ENCODE assay signal across 8 cellular contexts in the genomic region with DNA sequence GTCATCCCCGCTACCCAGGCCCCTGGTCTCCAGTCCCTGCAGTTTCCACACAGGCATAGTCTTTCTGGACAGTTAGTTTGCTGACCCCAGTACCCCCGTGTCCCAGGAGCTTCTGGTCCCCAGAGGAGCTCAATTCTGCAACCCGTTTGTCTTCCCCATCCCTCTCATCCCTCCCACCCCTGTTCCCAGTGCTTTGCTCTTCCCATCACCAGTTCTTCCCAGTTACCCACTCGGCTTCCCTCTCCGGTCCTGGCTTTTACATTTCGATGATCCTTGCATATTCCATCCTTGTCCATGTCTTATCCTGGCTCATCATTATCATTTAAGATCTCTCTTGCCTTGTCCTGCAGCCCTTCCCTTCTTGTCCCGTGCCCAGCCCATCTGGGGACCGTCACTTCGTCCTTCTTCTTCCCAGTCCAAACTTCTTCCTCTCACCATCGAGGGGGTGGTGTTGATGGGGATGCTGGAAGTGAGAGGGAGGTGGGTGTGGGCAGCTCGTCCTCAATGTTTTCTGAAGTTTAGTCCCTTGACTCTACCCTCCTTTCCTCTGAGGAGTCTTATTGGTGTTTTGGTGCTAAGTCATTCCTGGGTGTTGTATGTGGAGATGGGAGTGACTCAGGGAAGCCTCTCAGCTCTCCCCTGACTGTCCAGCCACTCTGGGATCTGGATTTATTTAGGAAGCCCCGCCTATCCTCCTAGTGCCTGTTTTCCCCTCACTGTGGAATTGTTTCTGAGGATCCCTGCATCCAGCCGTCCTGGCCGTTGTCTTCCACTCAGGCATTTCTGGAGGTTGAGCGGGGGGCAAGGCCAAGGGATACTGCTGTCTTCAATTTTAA. TPM values are rescaled to one million over a fixed set of nuclear protein-coding genes. Genes with fewer than 3 reads are reported as not detected.
DNase-seq lines count a peak whose midpoint lies in the region; ATAC-seq and TF ChIP-seq lines count a peak whose summit lies in the region.

No MANE protein-coding gene starts in this region.

- H3K4me1 Mint-ChIP-seq in activated naive CD8-positive, alpha-beta T cell (ENCODE audit: low read depth), result peaks cover 41% of the 10 kb centered on the region

- H3K9me3 Mint-ChIP-seq in activated naive CD8-positive, alpha-beta T cell (ENCODE audit: low read depth), result no peaks in the 10 kb centered on the region

- H3K27me3 Mint-ChIP-seq in activated naive CD8-positive, alpha-beta T cell, result no peaks in the 10 kb centered on the region

- no peaks in the 10 kb centered on the region for H3K27me3 ChIP-seq in AG04450 (ENCODE audit: control insufficient read depth, insufficient read depth, low read length)

- TF ChIP-seq CTCF in AG04450 (IDR thresholded peaks at IDR 0.05; ENCODE audit: low read depth, low read length) (no peak), HFF-Myc (IDR thresholded peaks at IDR 0.05; ENCODE audit: low read depth, low read length, missing control alignments) (no peak), retinal pigment epithelial cell (conservative IDR thresholded peaks at IDR 0.05; ENCODE audit: low read depth, low read length) (no peak)

- CTCF ChIA-PET in AG04450 (lab: Charles Lee), result interaction anchor here (1.2 to 1.6 kb wide), 2 partner anchors 10 to 90 kb away, joined by 6 to 12 read pairs; no protein-coding TSS in a partner anchor

- intact Hi-C loops in left cardiac atrium (cut with DNase I), result loop anchor here in 1 of 2 donors (5.0 kb wide), 1 partner anchor 60 kb away; the partner anchor contains the start of gene GSPT1

- peak; percentile 60 to 82 for ATAC-seq in left cardiac atrium

- no peaks in the 10 kb centered on the region; the same call in 1 of the 2 replicates for H3K9me3 ChIP-seq in AG04450 (ENCODE audit: control insufficient read depth, insufficient read depth, low read length)

- peak overlapping the region; percentile 65 for H3K27ac ChIP-seq in AG04450 (ENCODE audit: low read depth, low read length)

- POLR2A ChIA-PET in AG04450 (lab: Yijun Ruan, JAX), result interaction anchor here (0.5 to 1.6 kb wide), 6 partner anchors 9 to 590 kb away, joined by 3 to 9 read pairs (median 4); no protein-coding TSS in a partner anchor

- peaks cover 2% of the 10 kb centered on the region for H3K36me3 Mint-ChIP-seq in activated naive CD8-positive, alpha-beta T cell

- DNase-seq in AG04450 (ENCODE audit: low read depth, low spot score) (peak; percentile 56), HFF-Myc (ENCODE audit: extremely low read depth, low read depth) (no peak), left cardiac atrium (peak; percentile 24), retinal pigment epithelial cell (ENCODE audit: low read depth) (no peak), retina (no peak), SKM-1 treated with dmso at 0.1 percent for 144 hours (lab: John Stamatoyannopoulos, UW; ENCODE audit: unreplicated experiment) (no peak)
- DNase-seq in stimulated activated CD4-positive, alpha-beta T cell treated with anti-CD3 and anti-CD28 coated beads, Interleukin-4, amount 100 ng/mL, for 4 hours, result no peak

- peak overlapping the region; percentile 89 for H3K27ac Mint-ChIP-seq in activated naive CD8-positive, alpha-beta T cell

- H3K4me3 ChIP-seq in AG04450 (ENCODE audit: low read depth, low read length) (peak overlapping the region; percentile 76), HFF-Myc (replicated peaks; ENCODE audit: low read depth, low read length) (peak overlapping the region; percentile 96), retinal pigment epithelial cell (ENCODE audit: low read length) (peak overlapping the region; percentile 95)

- peak overlapping the region; percentile 95 for H3K4me3 Mint-ChIP-seq in activated naive CD8-positive, alpha-beta T cell

RNA-seq across cellular contexts. Expression of gene SNX29, which starts 0.9 kb away (rescaled TPM):
- polyA plus RNA-seq in AG04450 (2011; rRNA removed), result 11.6 and 13.5 TPM in 2 replicates
- polyA minus RNA-seq in AG04450 (2011; rRNA and poly(A)+ RNA removed), result 44.9 and 57.9 TPM in 2 replicates
- 10 to 100 TPM; 18.0 to 18.8 TPM for total RNA-seq in left cardiac atrium

RNA-seq across cellular contexts. Expression of gene TNFRSF17, which starts 12.4 kb away (rescaled TPM):
- polyA plus RNA-seq in AG04450 (2011; rRNA removed), result not detected in 2 replicates
- polyA minus RNA-seq in AG04450 (2011; rRNA and poly(A)+ RNA removed), result not detected in 2 replicates
- not detected for total RNA-seq in left cardiac atrium

RNA-seq across cellular contexts. Expression of gene NPIPB2, which starts 35.6 kb away (rescaled TPM):
- 5.2 and 5.8 TPM in 2 replicates for polyA plus RNA-seq in AG04450 (2011; rRNA removed)
- polyA minus RNA-seq in AG04450 (2011; rRNA and poly(A)+ RNA removed), result 2.0 and 5.0 TPM in 2 replicates
- 1 to 10 TPM; 2.1 to 2.4 TPM for total RNA-seq in left cardiac atrium

Comparison
In these comparisons a context has a peak if more than half of its experiments do, and no peak if none do; other contexts are left out.
1. DNase-seq: peak in AG04450 (single experiment) and left cardiac atrium (single experiment); none in HFF-Myc (single experiment), retinal pigment epithelial cell (single experiment), retina (single experiment), stimulated activated CD4-positive, alpha-beta T cell treated with anti-CD3 and anti-CD28 coated beads, Interleukin-4, amount 100 ng/mL, for 4 hours (0 of 2) and SKM-1 treated with dmso at 0.1 percent for 144 hours (single experiment).
2. Peak in every context shown above with its lines, with median percentiles within 50 percentile points of each other: H3K4me3 ChIP-seq.